ENCODE assay signal across 9 cellular contexts in genomic region chr19:18001837-18002345, GRCh38. TPM values are rescaled to one million over a fixed set of nuclear protein-coding genes. Genes with fewer than 3 reads are reported as not detected.
DNase-seq lines count a peak whose midpoint lies in the region; ATAC-seq and TF ChIP-seq lines count a peak whose summit lies in the region.
"Had no signal": no experiment of that assay in that cellular context is flagged by ENCODE, and none has a peak within 500 bp of the region (broad histone marks: within the 10 kb centered on the region; RNA-seq: fewer than 3 reads in every experiment).

No MANE protein-coding gene starts in this region.

- H3K9ac ChIP-seq in ES-I3 (ENCODE audit: low read depth, low read length) (peak overlapping the region; percentile 72; the same call in 1 of the 2 replicates), rectal smooth muscle tissue (ENCODE audit: low read length) (no peak overlapping the region)

- peak overlapping the region; percentile 86 for H3K27ac ChIP-seq in RWPE1
- peak overlapping the region; percentile 87 to 96 (median 92) for H3K27ac ChIP-seq in esophagus squamous epithelium
- H3K27ac ChIP-seq in rectal smooth muscle tissue (ENCODE audit: low read depth, low read length): peak overlapping the region; percentile 79

- intact Hi-C loops in esophagus squamous epithelium (cut with DNase I): no loop called here

- no peaks in the 10 kb centered on the region for H3K4me1 ChIP-seq in ES-I3 (ENCODE audit: insufficient read depth, low read length)
- H3K4me1 ChIP-seq in esophagus squamous epithelium: peaks cover 16 to 50% (median 19%) of the 10 kb centered on the region in 3 donors
- no peaks in the 10 kb centered on the region for H3K4me1 ChIP-seq in rectal smooth muscle tissue (ENCODE audit: control insufficient read depth, insufficient read depth, low read length)

- CTCF ChIA-PET in RWPE1 (lab: Yijun Ruan, JAX): no interaction called here

- TF ChIP-seq CTCF in RWPE1 (conservative IDR thresholded peaks at IDR 0.05; ENCODE audit: low read depth): no peak
- no peak for TF ChIP-seq CTCF in esophagus squamous epithelium (IDR thresholded peaks at IDR 0.05)

- H3K4me3 ChIP-seq in esophagus squamous epithelium: peak overlapping the region; percentile 61 to 86 (median 77)
- H3K4me3 ChIP-seq in rectal smooth muscle tissue (ENCODE audit: low read length): peak overlapping the region; percentile 76

- H3K36me3 ChIP-seq in ES-I3 (ENCODE audit: insufficient read depth, low read length): no peaks in the 10 kb centered on the region
- peaks cover 0 to 7% (median 0%) of the 10 kb centered on the region in 3 donors for H3K36me3 ChIP-seq in esophagus squamous epithelium
- no peaks in the 10 kb centered on the region for H3K36me3 ChIP-seq in rectal smooth muscle tissue (ENCODE audit: control insufficient read depth, insufficient read depth, low read length)

- no peak for ATAC-seq in GM19328 (IDR thresholded peaks at IDR 0.05; ENCODE audit: unreplicated experiment)
- ATAC-seq in GM21360 (IDR thresholded peaks at IDR 0.05; ENCODE audit: unreplicated experiment): no peak
- no peak for ATAC-seq in HG03521 (IDR thresholded peaks at IDR 0.05; ENCODE audit: unreplicated experiment)

- TF ChIP-seq POLR2A in esophagus squamous epithelium (IDR thresholded peaks at IDR 0.05): no peak

- POLR2A ChIA-PET in RWPE1 (lab: Yijun Ruan, JAX; ENCODE audit: low non-redundant PET): no interaction called here

- H3K27me3 ChIP-seq in esophagus squamous epithelium: no peaks in the 10 kb centered on the region
- no peaks in the 10 kb centered on the region for H3K27me3 ChIP-seq in rectal smooth muscle tissue (ENCODE audit: control insufficient read depth, insufficient read depth, low read length)

- WGBS in esophagus squamous epithelium, 2 donors: 18 to 29% methylated on average over 2 to 6 of the region's 12 CpGs

- DNase-seq in RWPE1 (ENCODE audit: low spot score) (no peak), esophagus squamous epithelium (lab: John Stamatoyannopoulos, UW) (no peak), hippocampal formation (lab: John Stamatoyannopoulos, UW) (no peak)

- H3K9me3 ChIP-seq in ES-I3 (ENCODE audit: control insufficient read depth, insufficient read depth, low read length) (peaks cover 3% of the 10 kb centered on the region; the same call in 1 of the 2 replicates), esophagus squamous epithelium (no peaks in the 10 kb centered on the region)

RNA-seq across cellular contexts. Expression of gene ARRDC2, which starts 6.1 kb away (rescaled TPM):
- 10 to 100 TPM; 12.4 to 37.2 (median 15.4) TPM for total RNA-seq in esophagus squamous epithelium

RNA-seq across cellular contexts. Expression of gene KCNN1, which starts 35.0 kb away (rescaled TPM):
- total RNA-seq in esophagus squamous epithelium: 1 to 10 TPM in 1 of 4 donors, under 1 TPM in 1, not detected in 2; 0.22 to 3.1 TPM
- total RNA-seq: T-helper 2 cell treated with Interferon-gamma antibody and Interleukin-4, amounts not matched to agents 100 ng/mL and 5 ng/mL, for 36 hours had no signal
